ENCODE assay signal across 13 cellular contexts in genomic region chr11:117495357-117495756, GRCh38.
DNase-seq lines count a peak whose midpoint lies in the region; TF ChIP-seq lines count a peak whose summit lies in the region.
"Had no signal": no experiment of that assay in that cellular context is flagged by ENCODE, and none has a peak within 500 bp of the region (broad histone marks: within the 10 kb centered on the region; RNA-seq: fewer than 3 reads in every experiment).

No MANE protein-coding gene starts in this region.

- H3K27ac ChIP-seq in RWPE1, result no peak overlapping the region
- peak overlapping the region; percentile 55 for H3K27ac ChIP-seq in layer of hippocampus (ENCODE audit: low read depth, low read length)
- H3K27ac ChIP-seq: BLaER1 treated with 17β-estradiol and CSF1 and Interleukin-3, amounts not matched to agents 10 nM and 100 nM; Peyer's patch had no signal

- POLR2A ChIA-PET in RWPE1 (lab: Yijun Ruan, JAX; ENCODE audit: low non-redundant PET), result no interaction called here

- CTCF ChIA-PET in RWPE1 (lab: Yijun Ruan, JAX), result no interaction called here

- H3K27me3 ChIP-seq in layer of hippocampus (ENCODE audit: control insufficient read depth, insufficient read depth, low read length), result no peaks in the 10 kb centered on the region
- H3K27me3 ChIP-seq: Peyer's patch had no signal

- DNase-seq in NCI-H1417 (lab: John Stamatoyannopoulos, UW) (peak; percentile 24 to 65 (median 43)), NCI-H1417 treated with DMSO at 0.1 percent for 48 hours (lab: John Stamatoyannopoulos, UW) (no peak), HPDE6-E6E7 (ENCODE audit: extremely low spot score) (peak; percentile 5), RWPE1 (ENCODE audit: low spot score) (peak; percentile 39), NCI-H510A (lab: John Stamatoyannopoulos, UW) (no peak), SIG-M5 (lab: John Stamatoyannopoulos, UW) (no peak)
- no peak for DNase-seq in stimulated activated CD4-positive, alpha-beta T cell treated with anti-CD3 and anti-CD28 coated beads, Interleukin-4, amount 100 ng/mL, for 1 hour
- DNase-seq: Kasumi-1, NCI-H2081 treated with DMSO at 0.1 percent for 48 hours, Peyer's patch, T-helper 1 cell had no signal

- TF ChIP-seq CTCF in RWPE1 (conservative IDR thresholded peaks at IDR 0.05; ENCODE audit: low read depth), result no peak

Comparison
In these comparisons a context has a peak if more than half of its experiments do, and no peak if none do; other contexts are left out.
1. DNase-seq: peak in NCI-H1417 (3 of 3), HPDE6-E6E7 (single experiment) and RWPE1 (single experiment); none in NCI-H1417 treated with DMSO at 0.1 percent for 48 hours (single experiment), NCI-H510A (single experiment), stimulated activated CD4-positive, alpha-beta T cell treated with anti-CD3 and anti-CD28 coated beads, Interleukin-4, amount 100 ng/mL, for 1 hour (single experiment) and SIG-M5 (single experiment).